ENCODE assay signal across 30 cellular contexts in genomic region chr7:23802720-23803397, GRCh38.
"Had no signal": no experiment of that assay in that cellular context is flagged by ENCODE, and none has a peak within 500 bp of the region (broad histone marks: within the 10 kb centered on the region; RNA-seq: fewer than 3 reads in every experiment).

No MANE protein-coding gene starts in this region.

- H3K4me2 ChIP-seq: smooth muscle cell had no signal

- H3K9me3 ChIP-seq: ovary, prostate gland, sigmoid colon, uterus had no signal

- H3K4me3 Mint-ChIP-seq: activated B cell treated with CpG ODN at 0.5 μM for 24 hours; activated CD8-positive, alpha-beta T cell treated with anti-CD3 and anti-CD28 coated beads for 36 hours; activated naive CD4-positive, alpha-beta T cell treated with anti-CD3 and anti-CD28 coated beads, Interleukin-2, amount 50 U/mL, for 24 hours; activated naive CD8-positive, alpha-beta T cell treated with anti-CD3 and anti-CD28 coated beads, Interleukin-2, amount 50 U/mL, for 24 hours; nephron; stimulated activated memory B cell treated with anti-CD40 and anti-IgM and Interleukin-4, amounts not matched to agents 10 μg/mL and 1 μg/mL and 100 μg/mL, for 72 hours; stimulated activated naive CD8-positive, alpha-beta T cell treated with anti-CD3 and anti-CD28 coated beads, Interleukin-15, amount 100 ng/mL, for 72 hours; T-helper 17 cell; type B pancreatic cell had no signal

- H3K27me3 ChIP-seq: ovary, sigmoid colon, uterus had no signal

- H3K9me3 Mint-ChIP-seq: activated naive CD4-positive, alpha-beta T cell treated with anti-CD3 and anti-CD28 coated beads, Interleukin-2, amount 50 U/mL, for 24 hours; activated T-helper 2 cell treated with anti-CD3 and anti-CD28 coated beads, Interferon-gamma antibody, Interleukin-2, Interleukin-4, amounts not matched to agents 10 μg/mL and 5 μg/mL and 100 μg/mL, durations not matched to agents 14 hours and 24 hours and 36 hours; stimulated activated memory B cell treated with anti-CD40 and anti-IgM and Interleukin-4, amounts not matched to agents 10 μg/mL and 1 μg/mL and 100 μg/mL, for 72 hours; stimulated activated naive CD8-positive, alpha-beta T cell treated with anti-CD3 and anti-CD28 coated beads, Interleukin-15, amount 100 ng/mL, for 72 hours; type B pancreatic cell had no signal

- H3K36me3 Mint-ChIP-seq: activated naive CD4-positive, alpha-beta T cell treated with anti-CD3 and anti-CD28 coated beads, Interleukin-2, amount 50 U/mL, for 24 hours; stimulated activated memory B cell treated with anti-CD40 and anti-IgM and Interleukin-4, amounts not matched to agents 10 μg/mL and 1 μg/mL and 100 μg/mL, for 72 hours; type B pancreatic cell had no signal

- ATAC-seq: activated CD8-positive, alpha-beta T cell treated with anti-CD3 and anti-CD28 coated beads for 36 hours; activated naive CD8-positive, alpha-beta T cell treated with anti-CD3 and anti-CD28 coated beads, Interleukin-2, amount 50 U/mL, for 24 hours; esophagus mucosa; left ventricle myocardium superior; stimulated activated memory B cell treated with anti-CD40 and anti-IgM and Interleukin-4, amounts not matched to agents 10 μg/mL and 1 μg/mL and 100 μg/mL, for 72 hours; stimulated activated naive CD8-positive, alpha-beta T cell treated with anti-CD3 and anti-CD28 coated beads, Interleukin-15, amount 100 ng/mL, for 72 hours; T-helper 17 cell had no signal

- H3K27me3 Mint-ChIP-seq: activated CD8-positive, alpha-beta T cell treated with anti-CD3 and anti-CD28 coated beads for 36 hours; stimulated activated memory B cell treated with anti-CD40 and anti-IgM and Interleukin-4, amounts not matched to agents 10 μg/mL and 1 μg/mL and 100 μg/mL, for 72 hours; T-helper 17 cell; type B pancreatic cell had no signal

- H3K4me1 Mint-ChIP-seq: activated B cell treated with CpG ODN at 0.5 μM for 24 hours; activated naive CD4-positive, alpha-beta T cell treated with anti-CD3 and anti-CD28 coated beads, Interleukin-2, amount 50 U/mL, for 24 hours; activated naive CD8-positive, alpha-beta T cell treated with anti-CD3 and anti-CD28 coated beads, Interleukin-2, amount 50 U/mL, for 24 hours; nephron; stimulated activated memory B cell treated with anti-CD40 and anti-IgM and Interleukin-4, amounts not matched to agents 10 μg/mL and 1 μg/mL and 100 μg/mL, for 72 hours; stimulated activated naive CD8-positive, alpha-beta T cell treated with anti-CD3 and anti-CD28 coated beads, Interleukin-15, amount 100 ng/mL, for 72 hours; T-helper 17 cell had no signal

- H3K27ac Mint-ChIP-seq: activated B cell treated with CpG ODN at 0.5 μM for 24 hours; activated CD8-positive, alpha-beta T cell treated with anti-CD3 and anti-CD28 coated beads for 36 hours; activated naive CD4-positive, alpha-beta T cell treated with anti-CD3 and anti-CD28 coated beads, Interleukin-2, amount 50 U/mL, for 24 hours; activated naive CD8-positive, alpha-beta T cell treated with anti-CD3 and anti-CD28 coated beads, Interleukin-2, amount 50 U/mL, for 24 hours; activated T-helper 2 cell treated with anti-CD3 and anti-CD28 coated beads, Interferon-gamma antibody, Interleukin-2, Interleukin-4, amounts not matched to agents 10 μg/mL and 5 μg/mL and 100 μg/mL, durations not matched to agents 14 hours and 24 hours and 36 hours; nephron; stimulated activated memory B cell treated with anti-CD40 and anti-IgM and Interleukin-4, amounts not matched to agents 10 μg/mL and 1 μg/mL and 100 μg/mL, for 72 hours; stimulated activated naive CD8-positive, alpha-beta T cell treated with anti-CD3 and anti-CD28 coated beads, Interleukin-15, amount 100 ng/mL, for 72 hours; T-helper 17 cell had no signal

- H3K4me3 ChIP-seq: ovary, prostate gland, sigmoid colon, smooth muscle cell, uterus had no signal

- H3K36me3 ChIP-seq: ovary, prostate gland, sigmoid colon, uterus had no signal

- H3K27ac ChIP-seq: ovary, prostate gland, sigmoid colon, uterus had no signal

- H3K4me1 ChIP-seq: prostate gland, sigmoid colon, uterus had no signal

- DNase-seq: activated B cell treated with CpG ODN at 0.5 μM for 24 hours; activated CD4-positive, alpha-beta T cell treated with anti-CD3 and anti-CD28 coated beads, Interleukin-2, amount 50 U/mL, for 1 hour; activated CD8-positive, alpha-beta T cell treated with anti-CD3 and anti-CD28 coated beads for 36 hours; activated naive CD8-positive, alpha-beta T cell treated with anti-CD3 and anti-CD28 coated beads, Interleukin-2, amount 50 U/mL, for 24 hours; activated T-cell treated with anti-CD3 and anti-CD28 coated beads, Interleukin-2, amount 50 U/mL, for 48 hours; amygdala; caudate nucleus; foreskin fibroblast; head of caudate nucleus; islet precursor cell; left ventricle myocardium superior; mammary epithelial cell; ovary; retina; sigmoid colon; stimulated activated CD4-positive, alpha-beta T cell treated with anti-CD3 and anti-CD28 coated beads, Interleukin-1b, Interleukin-23, amount 100 ng/mL, for 48 hours; stimulated activated CD4-positive, alpha-beta T cell treated with anti-CD3 and anti-CD28 coated beads, Interleukin-4, amount 100 ng/mL, for 4 hours; stimulated activated CD8-positive, alpha-beta memory T cell treated with anti-CD3 and anti-CD28 coated beads, Interleukin-4, amount 100 ng/mL, for 48 hours; stimulated activated naive CD8-positive, alpha-beta T cell treated with anti-CD3 and anti-CD28 coated beads, Interleukin-15, amount 100 ng/mL, for 72 hours; substantia nigra; T-helper 17 cell; uterus had no signal
